1 cellular context compared by ENCODE assay signal in genomic region chr22:41742918-41743317, GRCh38.
TF ChIP-seq lines count a peak whose summit lies in the region.

No MANE protein-coding gene starts in this region.

TF ChIP-seq in WTC11, 78 proteins besides CTCF, POLR2A, EP300 and RAD21 (continued from another document):
- no peak for TF ChIP-seq ATF2 (CRISPR knock-in tag; IDR thresholded peaks at IDR 0.05; ENCODE audit: borderline replicate concordance, low read depth)
- TF ChIP-seq FOXP1 (CRISPR knock-in tag; IDR thresholded peaks at IDR 0.05; ENCODE audit: borderline replicate concordance) = no peak
